ENCODE assay signal across 21 cellular contexts in genomic region chr20:32434434-32434833, GRCh38.
"Had no signal": no experiment of that assay in that cellular context is flagged by ENCODE, and none has a peak within 500 bp of the region (broad histone marks: within the 10 kb centered on the region; RNA-seq: fewer than 3 reads in every experiment).

No MANE protein-coding gene starts in this region.

- DNase-seq: activated CD4-positive, alpha-beta T cell treated with anti-CD3 and anti-CD28 coated beads for 1 hour; activated CD4-positive, alpha-beta T cell treated with anti-CD3 and anti-CD28 coated beads, Interleukin-2, amount 50 U/mL, for 1 hour; activated CD8-positive, alpha-beta memory T cell treated with anti-CD3 and anti-CD28 coated beads, Interleukin-2, amount 50 U/mL, for 48 hours; activated effector memory CD4-positive, alpha-beta T cell treated with Interleukin-2 at 50 U/mL for 16 hours; activated naive CD4-positive, alpha-beta T cell treated with anti-CD3 and anti-CD28 coated beads for 36 hours; activated T-cell treated with anti-CD3 and anti-CD28 coated beads, Interleukin-2, amount 50 U/mL, for 4 hours; amygdala; cortex of kidney; foreskin fibroblast; left lung; right lobe of liver; stimulated activated CD4-positive, alpha-beta T cell treated with anti-CD3 and anti-CD28 coated beads, Interleukin-2, amount 100 ng/mL, for 48 hours; stimulated activated CD8-positive, alpha-beta memory T cell treated with anti-CD3 and anti-CD28 coated beads, Interleukin-4, amount 100 ng/mL, for 48 hours; stimulated activated naive B cell treated with anti-CD40 and anti-IgM and Interleukin-4, amounts not matched to agents 10 μg/mL and 1 μg/mL and 100 μg/mL, for 72 hours; T-helper 9 cell had no signal

- H3K27ac ChIP-seq: neutrophil, pancreas, right lobe of liver had no signal

- H3K27me3 ChIP-seq: left lung, neutrophil, pancreas, right lobe of liver had no signal

- H3K27ac Mint-ChIP-seq: endodermal cell; nephron; stimulated activated naive B cell treated with anti-CD40 and anti-IgM and Interleukin-4, amounts not matched to agents 10 μg/mL and 1 μg/mL and 100 μg/mL, for 72 hours had no signal

- H3K4me1 ChIP-seq: left lung had no signal

- H3K27me3 Mint-ChIP-seq: stimulated activated naive B cell treated with anti-CD40 and anti-IgM and Interleukin-4, amounts not matched to agents 10 μg/mL and 1 μg/mL and 100 μg/mL, for 72 hours had no signal

- H3K9me3 Mint-ChIP-seq: activated naive CD4-positive, alpha-beta T cell treated with anti-CD3 and anti-CD28 coated beads for 36 hours; activated T-cell treated with anti-CD3 and anti-CD28 coated beads, Interleukin-2, amount 50 U/mL, for 4 hours; endodermal cell; mesothelial cell of epicardium; nephron; stimulated activated naive B cell treated with anti-CD40 and anti-IgM and Interleukin-4, amounts not matched to agents 10 μg/mL and 1 μg/mL and 100 μg/mL, for 72 hours had no signal

- ATAC-seq: activated T-cell treated with anti-CD3 and anti-CD28 coated beads, Interleukin-2, amount 50 U/mL, for 4 hours; pancreas; stimulated activated naive B cell treated with anti-CD40 and anti-IgM and Interleukin-4, amounts not matched to agents 10 μg/mL and 1 μg/mL and 100 μg/mL, for 72 hours had no signal

- H3K4me3 Mint-ChIP-seq: activated naive CD4-positive, alpha-beta T cell treated with anti-CD3 and anti-CD28 coated beads for 36 hours; activated T-cell treated with anti-CD3 and anti-CD28 coated beads, Interleukin-2, amount 50 U/mL, for 4 hours; endodermal cell; mesothelial cell of epicardium; nephron; stimulated activated naive B cell treated with anti-CD40 and anti-IgM and Interleukin-4, amounts not matched to agents 10 μg/mL and 1 μg/mL and 100 μg/mL, for 72 hours had no signal

- H3K9me3 ChIP-seq: left lung, neutrophil, pancreas, right lobe of liver had no signal

- H3K4me1 Mint-ChIP-seq: endodermal cell, nephron had no signal

- H3K4me3 ChIP-seq: left lung, pancreas, right lobe of liver had no signal

- FAIRE-seq: bronchial epithelial cell, pancreas had no signal
